Comparison of ENCODE assay signal across 8 cellular contexts in genomic region chr19:55354698-55355212, GRCh38. TPM values are rescaled to one million over a fixed set of nuclear protein-coding genes. Genes with fewer than 3 reads are reported as not detected.
DNase-seq lines count a peak whose midpoint lies in the region; ATAC-seq, FAIRE-seq and TF ChIP-seq lines count a peak whose summit lies in the region.

A gene with protein sequence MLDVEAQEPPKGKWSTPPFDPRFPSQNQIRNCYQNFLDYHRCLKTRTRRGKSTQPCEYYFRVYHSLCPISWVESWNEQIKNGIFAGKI (minus strand): TSS chr19:55354719. CDS start chr19:55354521, 198 bp downstream.

- POLR2A ChIA-PET in A549 (lab: Yijun Ruan, JAX), result interaction anchor here (1.3 kb wide), 1 partner anchor 15 kb away, joined by 3 read pairs; the partner anchor contains the start of gene KMT5C

- H3K4me1 Mint-ChIP-seq in central memory CD8-positive, alpha-beta T cell, result peaks cover 26% of the 10 kb centered on the region

- H3K4me3 Mint-ChIP-seq in central memory CD8-positive, alpha-beta T cell, result peak within 1 kb of the TSS; percentile 73

- TF ChIP-seq EP300 in A549 (IDR thresholded peaks at IDR 0.05), result no peak

- CTCF ChIA-PET in A549 (lab: Yijun Ruan, JAX), result interaction anchor here (1.1 to 14.8 kb wide), 5 partner anchors 16 to 151 kb away, joined by 3 to 105 read pairs (median 5); partner anchors contain the start of gene KMT5C

- ATAC-seq in A549, result no peak; a peak in 1 of 6 replicates
- ATAC-seq in central memory CD8-positive, alpha-beta T cell (replicated peaks; ENCODE audit: extremely low read depth, poor library complexity, severe bottlenecking), result no peak
- no peak for ATAC-seq in HG03521 (IDR thresholded peaks at IDR 0.05; ENCODE audit: unreplicated experiment)
- ATAC-seq in GM19351 (IDR thresholded peaks at IDR 0.05; ENCODE audit: unreplicated experiment), result no peak
- ATAC-seq in HG02763 (IDR thresholded peaks at IDR 0.05; ENCODE audit: unreplicated experiment), result no peak

- peak within 1 kb of the TSS; percentile 62 to 84 for H3K27ac ChIP-seq in A549
- no peak within 1 kb of the TSS for H3K27ac ChIP-seq in HUES6 (ENCODE audit: low read depth, low read length)
- H3K27ac ChIP-seq in muscle layer of duodenum (ENCODE audit: low read length), result no peak within 1 kb of the TSS

- DNase-seq in A549 (ENCODE audit: low read depth in 1 of 2, low spot score in 1 of 2) (no peak), NCI-H526 (lab: John Stamatoyannopoulos, UW) (no peak)
- DNase-seq in central memory CD8-positive, alpha-beta T cell (ENCODE audit: low spot score in 2 of 2), result no peak

- H3K4me1 ChIP-seq in A549 (peaks cover 12% of the 10 kb centered on the region), HUES6 (ENCODE audit: control insufficient read depth, insufficient read depth, low read length) (peaks cover 20% of the 10 kb centered on the region), muscle layer of duodenum (ENCODE audit: control insufficient read depth in 1 of 2, insufficient read depth in 2 of 2, low read length in 2 of 2) (peaks cover 0 to 15% of the 10 kb centered on the region in 2 donors)

- 21% methylated on average over 16 of the region's 43 CpGs for WGBS in A549 (ENCODE audit: missing lambda C conversion rate)

- peak within 1 kb of the TSS; percentile 25 for H3K27ac Mint-ChIP-seq in central memory CD8-positive, alpha-beta T cell (ENCODE audit: low read depth)

- peak within 1 kb of the TSS; percentile 82 for H3K4me2 ChIP-seq in A549

- peaks cover 3% of the 10 kb centered on the region for H3K36me3 Mint-ChIP-seq in central memory CD8-positive, alpha-beta T cell (ENCODE audit: insufficient read depth)

- peak within 1 kb of the TSS; percentile 40 for H3K9ac ChIP-seq in HUES6 (ENCODE audit: low read length)

- TF ChIP-seq POLR2A in A549 (IDR thresholded peaks at IDR 0.05; ENCODE audit: low read length), result no peak

- no peaks in the 10 kb centered on the region for H3K9me3 Mint-ChIP-seq in central memory CD8-positive, alpha-beta T cell

- TF ChIP-seq CTCF in A549 (IDR thresholded peaks at IDR 0.05), result no peak

- TF ChIP-seq RAD21 in A549 (conservative IDR thresholded peaks at IDR 0.05 in 1 of 2, IDR thresholded peaks at IDR 0.05 in 1 of 2), result no peak

- H3K36me3 ChIP-seq in HUES6 (ENCODE audit: control insufficient read depth, insufficient read depth, low read length), result no peaks in the 10 kb centered on the region
- no peaks in the 10 kb centered on the region for H3K36me3 ChIP-seq in muscle layer of duodenum (ENCODE audit: control insufficient read depth in 1 of 2, insufficient read depth in 2 of 2, low read length in 2 of 2)

- peak within 1 kb of the TSS; percentile 50 for H3K4me3 ChIP-seq in A549
- H3K4me3 ChIP-seq in HUES6 (ENCODE audit: low read depth, low read length), result peak within 1 kb of the TSS; percentile 71
- H3K4me3 ChIP-seq in muscle layer of duodenum (ENCODE audit: low read depth in 1 of 2, low read length in 2 of 2), result peak within 1 kb of the TSS; percentile 37 to 50

- FAIRE-seq in A549 (lab: Jason Lieb, UNC), result no peak

- peaks cover 72% of the 10 kb centered on the region for H3K27me3 Mint-ChIP-seq in central memory CD8-positive, alpha-beta T cell

- H3K9me3 ChIP-seq in A549 (no peaks in the 10 kb centered on the region), HUES6 (ENCODE audit: control insufficient read depth, insufficient read depth, low read depth, low read length) (no peaks in the 10 kb centered on the region), muscle layer of duodenum (ENCODE audit: control insufficient read depth in 1 of 2, low read length in 2 of 2) (no peaks in the 10 kb centered on the region)

- peaks cover 82% of the 10 kb centered on the region for H3K27me3 ChIP-seq in HUES6 (ENCODE audit: control insufficient read depth, insufficient read depth, low read length)
- H3K27me3 ChIP-seq in muscle layer of duodenum (ENCODE audit: low read depth, low read length), result peaks cover 28% of the 10 kb centered on the region

TF ChIP-seq in A549, 52 proteins besides CTCF, POLR2A, EP300 and RAD21:
- TF ChIP-seq FOSB (CRISPR knock-in tag; IDR thresholded peaks at IDR 0.05) (no peak), NR3C1 (IDR thresholded peaks at IDR 0.05) (no peak), SMC3 (IDR thresholded peaks at IDR 0.05) (no peak), ZFP36 (IDR thresholded peaks at IDR 0.05; ENCODE audit: borderline replicate concordance, partially characterized antibody) (no peak)

RNA-seq across cellular contexts. Expression of the gene that starts here (rescaled TPM):
- polyA plus RNA-seq in A549 (2011; rRNA removed), result 0.78 and 0.82 TPM in 2 replicates
- polyA plus RNA-seq in A549 (2012; cell fraction: cytosol; rRNA removed), result 0.66 and 1.00 TPM in 2 replicates
- polyA plus RNA-seq in A549 (2012; cell fraction: nucleus; rRNA removed), result 4.6 and 7.0 TPM in 2 replicates
- polyA plus RNA-seq in A549 (2017; fragmentation: RNase III; extraction: RNeasy Plus Mini Kit Qiagen cat#74134 plus additional on column Dnase treatment), result 3.1 to 6.4 TPM (median 3.9 TPM) in 3 replicates
- polyA minus RNA-seq in A549 (2011; rRNA and poly(A)+ RNA removed), result 0.74 and 1.2 TPM in 2 replicates

Comparison
In these comparisons a context has a peak if more than half of its experiments do, and no peak if none do; other contexts are left out.
1. H3K27ac ChIP-seq: peak in A549 (2 of 2); none in HUES6 (single experiment) and muscle layer of duodenum (single experiment).
2. Peak in every context shown above with its lines, with median percentiles within 50 percentile points of each other: H3K4me3 ChIP-seq.